7 cellular contexts compared by ENCODE assay signal in the genomic region with DNA sequence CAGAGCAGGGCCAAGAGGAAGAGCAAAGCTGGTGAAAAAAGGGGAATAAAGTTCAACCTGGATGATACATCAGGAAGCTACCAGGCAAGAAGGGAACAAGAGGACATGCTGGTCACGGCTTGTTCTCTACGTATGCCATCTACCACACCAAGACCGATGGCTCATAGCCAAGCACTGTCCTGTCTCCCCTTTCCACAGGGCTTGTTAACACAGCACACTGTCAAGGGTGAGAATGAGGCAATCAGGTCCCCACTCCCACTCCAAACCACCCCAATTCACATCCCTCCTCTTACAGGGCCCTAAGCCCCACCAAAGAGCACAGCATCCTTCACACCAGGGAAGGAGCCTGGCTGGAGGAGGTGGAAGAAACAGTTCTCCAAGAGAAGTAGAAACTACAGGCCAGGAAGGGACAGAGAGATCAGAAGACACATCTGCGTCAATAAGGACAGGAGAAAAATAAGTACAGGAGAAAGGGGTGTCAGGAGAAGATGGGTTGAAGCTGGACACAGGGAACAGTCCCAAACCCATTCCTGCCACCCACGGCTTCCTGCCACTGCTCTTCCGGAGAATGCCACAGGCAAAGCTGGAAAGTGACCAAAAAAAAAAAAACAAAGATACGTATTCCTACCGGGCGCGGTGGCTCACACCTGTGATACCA. TPM values are rescaled to one million over a fixed set of nuclear protein-coding genes. Genes with fewer than 3 reads are reported as not detected.
DNase-seq lines count a peak whose midpoint lies in the region; ATAC-seq and TF ChIP-seq lines count a peak whose summit lies in the region.

No MANE protein-coding gene starts in this region.

- H3K4me3 Mint-ChIP-seq in activated CD8-positive, alpha-beta T cell treated with anti-CD3 and anti-CD28 coated beads for 36 hours: no peak overlapping the region

- CTCF ChIA-PET in activated CD8-positive, alpha-beta T cell treated with anti-CD3 and anti-CD28 coated beads for 36 hours (lab: Charles Lee): interaction anchor here (1.0 to 6.5 kb wide), 9 partner anchors 10 to 89 kb away, joined by 3 to 34 read pairs (median 4); partner anchors contain the start of genes ADAM15, PBXIP1, PMVK and PYGO2

- H3K27me3 Mint-ChIP-seq in activated CD8-positive, alpha-beta T cell treated with anti-CD3 and anti-CD28 coated beads for 36 hours: no peaks in the 10 kb centered on the region

- no CpG with 5 or more reads among the region's 10 CpGs for WGBS in iPS DF 6.9 (ENCODE audit: insufficient coverage, insufficient read length)

- H3K9me3 Mint-ChIP-seq in activated CD8-positive, alpha-beta T cell treated with anti-CD3 and anti-CD28 coated beads for 36 hours: no peaks in the 10 kb centered on the region

- POLR2A ChIA-PET in activated CD8-positive, alpha-beta T cell treated with anti-CD3 and anti-CD28 coated beads for 36 hours (lab: Charles Lee): interaction anchor here (0.7 to 6.9 kb wide), 6 partner anchors 10 to 28 kb away, joined by 3 to 55 read pairs (median 8); partner anchors contain the start of genes FLAD1, PBXIP1 and PYGO2

- no peak for DNase-seq in activated CD8-positive, alpha-beta T cell treated with anti-CD3 and anti-CD28 coated beads for 36 hours
- DNase-seq in iPS DF 6.9 (ENCODE audit: low read depth, low spot score) (no peak), NCI-H526 (lab: John Stamatoyannopoulos, UW) (no peak), NCI-H1092 (lab: John Stamatoyannopoulos, UW) (no peak)

- ATAC-seq in activated CD8-positive, alpha-beta T cell treated with anti-CD3 and anti-CD28 coated beads for 36 hours: no peak
- ATAC-seq in GM18505 (IDR thresholded peaks at IDR 0.05; ENCODE audit: unreplicated experiment): no peak

- TF ChIP-seq POLR2A in GM18505 (IDR thresholded peaks at IDR 0.05; ENCODE audit: borderline replicate concordance, extremely low read depth, insufficient read depth, insufficient read length): no peak

- H3K4me1 Mint-ChIP-seq in activated CD8-positive, alpha-beta T cell treated with anti-CD3 and anti-CD28 coated beads for 36 hours (ENCODE audit: low read depth): peaks cover 27% of the 10 kb centered on the region

- intact Hi-C loops in activated CD8-positive, alpha-beta T cell treated with anti-CD3 and anti-CD28 coated beads for 36 hours (cut with micrococcal nuclease): loop anchor here (5.0 kb wide), 2 partner anchors 46 to 91 kb away; partner anchors contain the start of gene EFNA4

- TF ChIP-seq CTCF in activated CD8-positive, alpha-beta T cell treated with anti-CD3 and anti-CD28 coated beads for 36 hours (IDR thresholded peaks at IDR 0.05): no peak

- peaks cover 14% of the 10 kb centered on the region for H3K36me3 Mint-ChIP-seq in activated CD8-positive, alpha-beta T cell treated with anti-CD3 and anti-CD28 coated beads for 36 hours (ENCODE audit: low read depth)

- H3K4me1 ChIP-seq in HUES48 (ENCODE audit: control insufficient read depth, insufficient read depth, low read length) (peaks cover 26% of the 10 kb centered on the region), iPS DF 6.9 (ENCODE audit: control insufficient read depth, insufficient read depth, low read length) (peaks cover 10% of the 10 kb centered on the region), subcutaneous abdominal adipose tissue (ENCODE audit: control insufficient read depth in 5 of 5, insufficient read depth in 5 of 5, low read length in 5 of 5) (peaks cover 33 to 86% (median 74%) of the 10 kb centered on the region in 5 donors)

- peak overlapping the region; percentile 74 for H3K4me3 ChIP-seq in HUES48 (ENCODE audit: low read depth, low read length)
- H3K4me3 ChIP-seq in iPS DF 6.9 (ENCODE audit: low read length): peak overlapping the region; percentile 38; the same call in 1 of the 2 replicates
- H3K4me3 ChIP-seq in subcutaneous abdominal adipose tissue (ENCODE audit: low read depth in 1 of 5, low read length in 5 of 5): peak overlapping the region; percentile 54 to 69 (median 68)

- peak overlapping the region; percentile 86 for H3K27ac Mint-ChIP-seq in activated CD8-positive, alpha-beta T cell treated with anti-CD3 and anti-CD28 coated beads for 36 hours

- no peaks in the 10 kb centered on the region for H3K27me3 ChIP-seq in HUES48 (ENCODE audit: control insufficient read depth, insufficient read depth, low read length)
- H3K27me3 ChIP-seq in iPS DF 6.9 (ENCODE audit: control insufficient read depth, insufficient read depth, low read length): no peaks in the 10 kb centered on the region
- peaks cover 0 to 11% (median 0%) of the 10 kb centered on the region in 5 donors for H3K27me3 ChIP-seq in subcutaneous abdominal adipose tissue (ENCODE audit: control insufficient read depth in 5 of 5, insufficient read depth in 4 of 5, low read length in 5 of 5)

- H3K36me3 ChIP-seq in HUES48 (ENCODE audit: control insufficient read depth, insufficient read depth, low read length) (peaks cover 23% of the 10 kb centered on the region), iPS DF 6.9 (ENCODE audit: control insufficient read depth, insufficient read depth, low read length) (peaks cover 5% of the 10 kb centered on the region), subcutaneous abdominal adipose tissue (ENCODE audit: control insufficient read depth in 5 of 5, insufficient read depth in 5 of 5, low read length in 5 of 5) (peaks cover 0 to 28% (median 25%) of the 10 kb centered on the region in 5 donors)

- H3K9me3 ChIP-seq in HUES48 (ENCODE audit: control insufficient read depth, insufficient read depth, low read length) (no peaks in the 10 kb centered on the region), iPS DF 6.9 (ENCODE audit: control insufficient read depth, insufficient read depth, low read length) (no peaks in the 10 kb centered on the region), subcutaneous abdominal adipose tissue (ENCODE audit: control insufficient read depth in 5 of 5, low read length in 5 of 5) (peaks cover 0 to 2% (median 0%) of the 10 kb centered on the region in 5 donors)

- H3K27ac ChIP-seq in HUES48 (ENCODE audit: low read depth, low read length) (peak overlapping the region; percentile 98), iPS DF 6.9 (ENCODE audit: low read length) (peak overlapping the region; percentile 38), subcutaneous abdominal adipose tissue (ENCODE audit: low read depth, low read length) (peak overlapping the region; percentile 97)

- H3K9ac ChIP-seq in HUES48 (ENCODE audit: low read depth, low read length) (peak overlapping the region; percentile 7; the same call in 1 of the 2 replicates), subcutaneous abdominal adipose tissue (ENCODE audit: low read length in 5 of 5) (peak overlapping the region in 4 of 5 donors; percentile 77 to 94 (median 84))

RNA-seq across cellular contexts. Expression of gene SHC1, which starts 0.9 kb away (rescaled TPM):
- total RNA-seq in activated CD8-positive, alpha-beta T cell treated with anti-CD3 and anti-CD28 coated beads for 36 hours: 10 to 100 TPM; 32.3 to 34.2 TPM

RNA-seq across cellular contexts. Expression of gene CKS1B, which starts 3.0 kb away (rescaled TPM):
- 100 to 1,000 TPM; 172 to 173 TPM for total RNA-seq in activated CD8-positive, alpha-beta T cell treated with anti-CD3 and anti-CD28 coated beads for 36 hours

RNA-seq across cellular contexts. Expression of gene PYGO2, which starts 9.9 kb away (rescaled TPM):
- total RNA-seq in activated CD8-positive, alpha-beta T cell treated with anti-CD3 and anti-CD28 coated beads for 36 hours: 10 to 100 TPM; 21.2 to 21.8 TPM

RNA-seq across cellular contexts. Expression of gene FLAD1, which starts 11.7 kb away (rescaled TPM):
- total RNA-seq in activated CD8-positive, alpha-beta T cell treated with anti-CD3 and anti-CD28 coated beads for 36 hours: 10 to 100 TPM; 31.5 to 32.9 TPM

RNA-seq across cellular contexts. Expression of gene PBXIP1, which starts 15.6 kb away (rescaled TPM):
- 10 to 100 TPM; 17.7 to 19.4 TPM for total RNA-seq in activated CD8-positive, alpha-beta T cell treated with anti-CD3 and anti-CD28 coated beads for 36 hours

Comparison
In these comparisons a context has a peak if more than half of its experiments do, and no peak if none do; other contexts are left out.
1. H3K27ac ChIP-seq: peak in every context shown above with its lines; median percentile 98 in HUES48; 97 in subcutaneous abdominal adipose tissue; 38 in iPS DF 6.9.